Comparison of ENCODE assay signal across 16 cellular contexts in genomic region chr5:149993471-149993870, GRCh38. TPM values are rescaled to one million over a fixed set of nuclear protein-coding genes. Genes with fewer than 3 reads are reported as not detected.
DNase-seq lines count a peak whose midpoint lies in the region; ATAC-seq and TF ChIP-seq lines count a peak whose summit lies in the region.
"Had no signal": no experiment of that assay in that cellular context is flagged by ENCODE, and none has a peak within 500 bp of the region (broad histone marks: within the 10 kb centered on the region; RNA-seq: fewer than 3 reads in every experiment).

No MANE protein-coding gene starts in this region.

- ATAC-seq in activated naive CD4-positive, alpha-beta T cell treated with anti-CD3 and anti-CD28 coated beads, Interleukin-2, amount 50 U/mL, for 72 hours: no peak
- no peak for ATAC-seq in activated T-helper 17 cell treated with anti-CD3 and anti-CD28 coated beads, Interleukin-2, amount 50 U/mL, for 72 hours (replicated peaks)
- no peak for ATAC-seq in HG03571 (IDR thresholded peaks at IDR 0.05; ENCODE audit: unreplicated experiment)
- ATAC-seq: GM23338, HepG2 had no signal

- no peak for DNase-seq in activated naive CD4-positive, alpha-beta T cell treated with anti-CD3 and anti-CD28 coated beads, Interleukin-2, amount 50 U/mL, for 72 hours (ENCODE audit: low spot score in 2 of 2)
- no peak for DNase-seq in activated naive CD4-positive, alpha-beta T cell treated with anti-CD3 and anti-CD28 coated beads for 36 hours
- DNase-seq in Kasumi-1 (lab: John Stamatoyannopoulos, UW): no peak
- DNase-seq in stimulated activated naive CD4-positive, alpha-beta T cell (lab: John Stamatoyannopoulos, UW): no peak
- DNase-seq: CD4-positive, alpha-beta memory T cell; DMS79; EL; H7 had no signal

- H3K4me3 Mint-ChIP-seq in activated naive CD4-positive, alpha-beta T cell treated with anti-CD3 and anti-CD28 coated beads for 36 hours: no peak overlapping the region
- H3K4me3 Mint-ChIP-seq in activated T-helper 17 cell treated with anti-CD3 and anti-CD28 coated beads, Interleukin-2, amount 50 U/mL, for 72 hours: no peak overlapping the region
- H3K4me3 Mint-ChIP-seq: CD4-positive, alpha-beta memory T cell; GM23338 had no signal

- TF ChIP-seq CTCF in parathyroid adenoma (IDR thresholded peaks at IDR 0.05): no peak

- H3K9me3 Mint-ChIP-seq in activated naive CD4-positive, alpha-beta T cell treated with anti-CD3 and anti-CD28 coated beads, Interleukin-2, amount 50 U/mL, for 72 hours: no peaks in the 10 kb centered on the region
- no peaks in the 10 kb centered on the region for H3K9me3 Mint-ChIP-seq in activated naive CD4-positive, alpha-beta T cell treated with anti-CD3 and anti-CD28 coated beads for 36 hours
- H3K9me3 Mint-ChIP-seq in activated T-helper 17 cell treated with anti-CD3 and anti-CD28 coated beads, Interleukin-2, amount 50 U/mL, for 72 hours: no peaks in the 10 kb centered on the region
- H3K9me3 Mint-ChIP-seq: CD4-positive, alpha-beta memory T cell; GM23338 had no signal

- H3K4me2 ChIP-seq in parathyroid adenoma (ENCODE audit: low read length): peak overlapping the region; percentile 21
- H3K4me2 ChIP-seq: BLaER1 treated with 17β-estradiol and CSF1 and Interleukin-3, amounts not matched to agents 10 nM and 100 nM; GM23338 had no signal

- H3K4me1 ChIP-seq in parathyroid adenoma: peaks cover 19% of the 10 kb centered on the region

- H3K27me3 Mint-ChIP-seq in activated naive CD4-positive, alpha-beta T cell treated with anti-CD3 and anti-CD28 coated beads for 36 hours (ENCODE audit: low read depth): no peaks in the 10 kb centered on the region
- no peaks in the 10 kb centered on the region for H3K27me3 Mint-ChIP-seq in activated T-helper 17 cell treated with anti-CD3 and anti-CD28 coated beads, Interleukin-2, amount 50 U/mL, for 72 hours
- H3K27me3 Mint-ChIP-seq: CD4-positive, alpha-beta memory T cell had no signal

- peak overlapping the region; percentile 81 for H3K27ac ChIP-seq in parathyroid adenoma
- H3K27ac ChIP-seq: 22Rv1; BLaER1 treated with 17β-estradiol and CSF1 and Interleukin-3, amounts not matched to agents 10 nM and 100 nM had no signal

- CTCF ChIA-PET in activated naive CD4-positive, alpha-beta T cell treated with anti-CD3 and anti-CD28 coated beads for 36 hours (lab: Charles Lee): interaction anchor here (0.8 to 5.7 kb wide), 5 partner anchors 13 to 1654 kb away, joined by 3 to 84 read pairs (median 3); no protein-coding TSS in a partner anchor

- no peaks in the 10 kb centered on the region for H3K79me2 ChIP-seq in parathyroid adenoma

- H3K9ac ChIP-seq in parathyroid adenoma: no peak overlapping the region

- H3K36me3 Mint-ChIP-seq in activated naive CD4-positive, alpha-beta T cell treated with anti-CD3 and anti-CD28 coated beads, Interleukin-2, amount 50 U/mL, for 72 hours: peaks cover 0 to 6% of the 10 kb centered on the region in 2 donors
- peaks cover 3% of the 10 kb centered on the region for H3K36me3 Mint-ChIP-seq in activated naive CD4-positive, alpha-beta T cell treated with anti-CD3 and anti-CD28 coated beads for 36 hours (ENCODE audit: low read depth)
- peaks cover 10% of the 10 kb centered on the region for H3K36me3 Mint-ChIP-seq in activated T-helper 17 cell treated with anti-CD3 and anti-CD28 coated beads, Interleukin-2, amount 50 U/mL, for 72 hours (ENCODE audit: low read depth)

- no peaks in the 10 kb centered on the region for H3K27me3 ChIP-seq in parathyroid adenoma (ENCODE audit: control insufficient read depth, insufficient read depth, low read length)
- H3K27me3 ChIP-seq: BLaER1 treated with 17β-estradiol and CSF1 and Interleukin-3, amounts not matched to agents 10 nM and 100 nM had no signal

- H3K9me3 ChIP-seq in parathyroid adenoma (ENCODE audit: control insufficient read depth, low read length): no peaks in the 10 kb centered on the region
- H3K9me3 ChIP-seq: BLaER1 treated with 17β-estradiol and CSF1 and Interleukin-3, amounts not matched to agents 10 nM and 100 nM had no signal

- H3K4me1 Mint-ChIP-seq in activated naive CD4-positive, alpha-beta T cell treated with anti-CD3 and anti-CD28 coated beads for 36 hours (ENCODE audit: low read depth): no peaks in the 10 kb centered on the region
- H3K4me1 Mint-ChIP-seq in activated T-helper 17 cell treated with anti-CD3 and anti-CD28 coated beads, Interleukin-2, amount 50 U/mL, for 72 hours: peaks cover 5% of the 10 kb centered on the region
- H3K4me1 Mint-ChIP-seq: GM23338 had no signal

- H2AFZ ChIP-seq in parathyroid adenoma: no peak overlapping the region
- H2AFZ ChIP-seq: GM23338 had no signal

- no peaks in the 10 kb centered on the region for H3K36me3 ChIP-seq in parathyroid adenoma (ENCODE audit: control insufficient read depth, insufficient read depth, low read length)

- intact Hi-C loops in activated naive CD4-positive, alpha-beta T cell treated with anti-CD3 and anti-CD28 coated beads for 36 hours (cut with micrococcal nuclease): no loop called here

- H3K4me3 ChIP-seq in parathyroid adenoma (ENCODE audit: low read depth, low read length): no peak overlapping the region
- H3K4me3 ChIP-seq: BLaER1 treated with 17β-estradiol and CSF1 and Interleukin-3, amounts not matched to agents 10 nM and 100 nM; GM23338 had no signal

- peak overlapping the region; percentile 45 to 73 for H3K27ac Mint-ChIP-seq in activated naive CD4-positive, alpha-beta T cell treated with anti-CD3 and anti-CD28 coated beads, Interleukin-2, amount 50 U/mL, for 72 hours
- H3K27ac Mint-ChIP-seq in activated naive CD4-positive, alpha-beta T cell treated with anti-CD3 and anti-CD28 coated beads for 36 hours: no peak overlapping the region
- peak overlapping the region; percentile 73 for H3K27ac Mint-ChIP-seq in activated T-helper 17 cell treated with anti-CD3 and anti-CD28 coated beads, Interleukin-2, amount 50 U/mL, for 72 hours
- H3K27ac Mint-ChIP-seq: GM23338 had no signal

RNA-seq across cellular contexts. Expression of gene TIGD6, which starts 7.0 kb away (rescaled TPM):
- total RNA-seq in activated naive CD4-positive, alpha-beta T cell treated with anti-CD3 and anti-CD28 coated beads, Interleukin-2, amount 50 U/mL, for 72 hours: 1 to 10 TPM; 1.9 to 3.0 TPM
- 1 to 10 TPM; 2.6 to 2.7 TPM for total RNA-seq in activated naive CD4-positive, alpha-beta T cell treated with anti-CD3 and anti-CD28 coated beads for 36 hours
- total RNA-seq in activated T-helper 17 cell treated with anti-CD3 and anti-CD28 coated beads, Interleukin-2, amount 50 U/mL, for 72 hours: 1 to 10 TPM; 2.4 to 3.3 TPM

RNA-seq across cellular contexts. Expression of gene HMGXB3, which starts 7.1 kb away (rescaled TPM):
- total RNA-seq in activated naive CD4-positive, alpha-beta T cell treated with anti-CD3 and anti-CD28 coated beads, Interleukin-2, amount 50 U/mL, for 72 hours: 10 to 100 TPM; 19.9 to 40.8 TPM
- 10 to 100 TPM; 24.3 to 26.8 TPM for total RNA-seq in activated naive CD4-positive, alpha-beta T cell treated with anti-CD3 and anti-CD28 coated beads for 36 hours
- total RNA-seq in activated T-helper 17 cell treated with anti-CD3 and anti-CD28 coated beads, Interleukin-2, amount 50 U/mL, for 72 hours: 10 to 100 TPM; 28.2 to 42.6 TPM

RNA-seq across cellular contexts. Expression of gene SLC26A2, which starts 32.9 kb away (rescaled TPM):
- 1 to 10 TPM; 3.9 to 8.4 TPM for total RNA-seq in activated naive CD4-positive, alpha-beta T cell treated with anti-CD3 and anti-CD28 coated beads, Interleukin-2, amount 50 U/mL, for 72 hours
- total RNA-seq in activated naive CD4-positive, alpha-beta T cell treated with anti-CD3 and anti-CD28 coated beads for 36 hours: 1 to 10 TPM; 3.5 to 3.7 TPM
- total RNA-seq in activated T-helper 17 cell treated with anti-CD3 and anti-CD28 coated beads, Interleukin-2, amount 50 U/mL, for 72 hours: 1 to 10 TPM; 6.9 to 8.9 TPM

RNA-seq across cellular contexts. Expression of gene PDE6A, which starts 48.9 kb away (rescaled TPM):
- total RNA-seq in activated naive CD4-positive, alpha-beta T cell treated with anti-CD3 and anti-CD28 coated beads, Interleukin-2, amount 50 U/mL, for 72 hours: not detected
- total RNA-seq in activated naive CD4-positive, alpha-beta T cell treated with anti-CD3 and anti-CD28 coated beads for 36 hours: not detected
- total RNA-seq in activated T-helper 17 cell treated with anti-CD3 and anti-CD28 coated beads, Interleukin-2, amount 50 U/mL, for 72 hours: not detected
- total RNA-seq: CD4-positive, alpha-beta memory T cell; GM23338; H7; HepG2; HT1080 had no signal
